ENCODE assay signal across 17 cellular contexts in the genomic region with DNA sequence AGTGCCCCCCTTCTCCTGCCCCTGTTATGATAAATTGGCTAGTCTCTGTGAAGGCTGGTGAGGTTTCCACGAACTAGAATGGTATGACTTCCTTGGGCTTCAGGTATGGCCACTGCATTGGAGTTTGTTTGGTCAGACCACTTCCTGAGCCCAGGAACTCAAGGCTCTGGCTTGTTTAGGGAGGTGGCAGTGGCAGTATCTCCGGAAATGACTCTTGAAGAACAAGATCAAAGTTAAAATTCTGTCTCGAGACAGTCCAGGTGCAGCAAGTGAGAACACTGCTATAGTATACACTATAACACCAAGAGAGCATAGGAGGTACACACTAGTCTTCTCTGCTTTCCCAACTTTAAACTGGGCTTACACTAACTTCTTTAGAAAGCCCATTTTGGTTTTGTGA.
DNase-seq lines count a peak whose midpoint lies in the region; ATAC-seq lines count a peak whose summit lies in the region.
"Had no signal": no experiment of that assay in that cellular context is flagged by ENCODE, and none has a peak within 500 bp of the region (broad histone marks: within the 10 kb centered on the region; RNA-seq: fewer than 3 reads in every experiment).

No MANE protein-coding gene starts in this region.

- POLR2A ChIA-PET in activated CD8-positive, alpha-beta T cell treated with anti-CD3 and anti-CD28 coated beads, Interleukin-2, amount 10 ng/mL, durations not matched to agents 7 days and 5 days (lab: Charles Lee): no interaction called here

- peak; percentile 7 for DNase-seq in activated naive CD4-positive, alpha-beta T cell treated with anti-CD3 and anti-CD28 coated beads for 36 hours
- no peak for DNase-seq in activated naive CD4-positive, alpha-beta T cell treated with Interleukin-2 at 50 U/mL for 16 hours
- peak; percentile 66 for DNase-seq in Jurkat, Clone E6-1 (ENCODE audit: low read depth, low spot score)
- peak; percentile 37 for DNase-seq in activated CD8-positive, alpha-beta T cell treated with anti-CD3 and anti-CD28 coated beads, Interleukin-2, amount 10 ng/mL, durations not matched to agents 7 days and 5 days
- DNase-seq in natural killer cell treated with Interleukin-12 subunit alpha and Interleukin-12 subunit beta and Interleukin-15 and Interleukin-18, amount 100 ng/mL, for 72 hours (ENCODE audit: low spot score): no peak
- DNase-seq in C1 segment of cervical spinal cord (lab: John Stamatoyannopoulos, UW): no peak
- no peak for DNase-seq in NCI-H1417 (lab: John Stamatoyannopoulos, UW)
- DNase-seq: DMS 273 treated with DMSO at 0.1 percent for 48 hours, EL, GOT3, IMR-90, MV-4-11, NCI-H146, NCI-H2081 treated with DMSO at 0.1 percent for 48 hours, NCI-H2227 treated with DMSO at 0.1 percent for 48 hours, NCI-H526 had no signal

- intact Hi-C loops in activated naive CD4-positive, alpha-beta T cell treated with anti-CD3 and anti-CD28 coated beads for 36 hours (cut with micrococcal nuclease): no loop called here

- H3K9me3 Mint-ChIP-seq in activated naive CD4-positive, alpha-beta T cell treated with anti-CD3 and anti-CD28 coated beads for 36 hours: no peaks in the 10 kb centered on the region
- no peaks in the 10 kb centered on the region for H3K9me3 Mint-ChIP-seq in activated CD8-positive, alpha-beta T cell treated with anti-CD3 and anti-CD28 coated beads, Interleukin-2, amount 10 ng/mL, durations not matched to agents 7 days and 5 days (ENCODE audit: insufficient read depth)
- no peaks in the 10 kb centered on the region for H3K9me3 Mint-ChIP-seq in natural killer cell treated with Interleukin-12 subunit alpha and Interleukin-12 subunit beta and Interleukin-15 and Interleukin-18, amount 100 ng/mL, for 72 hours

- no peak overlapping the region for H3K4me3 ChIP-seq in Jurkat, Clone E6-1 (ENCODE audit: low read length)

- H3K4me1 Mint-ChIP-seq in activated naive CD4-positive, alpha-beta T cell treated with anti-CD3 and anti-CD28 coated beads for 36 hours (ENCODE audit: low read depth): peaks cover 58% of the 10 kb centered on the region
- H3K4me1 Mint-ChIP-seq in activated CD8-positive, alpha-beta T cell treated with anti-CD3 and anti-CD28 coated beads, Interleukin-2, amount 10 ng/mL, durations not matched to agents 7 days and 5 days (ENCODE audit: low read depth): peaks cover 38% of the 10 kb centered on the region
- H3K4me1 Mint-ChIP-seq in natural killer cell treated with Interleukin-12 subunit alpha and Interleukin-12 subunit beta and Interleukin-15 and Interleukin-18, amount 100 ng/mL, for 72 hours (ENCODE audit: low read depth in 2 of 2): peaks cover 33 to 50% of the 10 kb centered on the region in 2 donors

- no peaks in the 10 kb centered on the region for H3K27me3 Mint-ChIP-seq in activated naive CD4-positive, alpha-beta T cell treated with anti-CD3 and anti-CD28 coated beads for 36 hours (ENCODE audit: low read depth)
- H3K27me3 Mint-ChIP-seq in activated CD8-positive, alpha-beta T cell treated with anti-CD3 and anti-CD28 coated beads, Interleukin-2, amount 10 ng/mL, durations not matched to agents 7 days and 5 days (ENCODE audit: low read depth): no peaks in the 10 kb centered on the region
- H3K27me3 Mint-ChIP-seq in natural killer cell treated with Interleukin-12 subunit alpha and Interleukin-12 subunit beta and Interleukin-15 and Interleukin-18, amount 100 ng/mL, for 72 hours: no peaks in the 10 kb centered on the region
- H3K27me3 Mint-ChIP-seq: B cell had no signal

- H3K4me3 Mint-ChIP-seq in activated naive CD4-positive, alpha-beta T cell treated with anti-CD3 and anti-CD28 coated beads for 36 hours: no peak overlapping the region
- peak overlapping the region; percentile 18 for H3K4me3 Mint-ChIP-seq in activated CD8-positive, alpha-beta T cell treated with anti-CD3 and anti-CD28 coated beads, Interleukin-2, amount 10 ng/mL, durations not matched to agents 7 days and 5 days
- no peak overlapping the region for H3K4me3 Mint-ChIP-seq in natural killer cell treated with Interleukin-12 subunit alpha and Interleukin-12 subunit beta and Interleukin-15 and Interleukin-18, amount 100 ng/mL, for 72 hours
- H3K4me3 Mint-ChIP-seq: B cell had no signal

- peaks cover 11% of the 10 kb centered on the region for H3K36me3 Mint-ChIP-seq in activated naive CD4-positive, alpha-beta T cell treated with anti-CD3 and anti-CD28 coated beads for 36 hours (ENCODE audit: low read depth)
- peaks cover 9% of the 10 kb centered on the region for H3K36me3 Mint-ChIP-seq in activated CD8-positive, alpha-beta T cell treated with anti-CD3 and anti-CD28 coated beads, Interleukin-2, amount 10 ng/mL, durations not matched to agents 7 days and 5 days (ENCODE audit: low read depth)
- H3K36me3 Mint-ChIP-seq in natural killer cell treated with Interleukin-12 subunit alpha and Interleukin-12 subunit beta and Interleukin-15 and Interleukin-18, amount 100 ng/mL, for 72 hours: no peaks in the 10 kb centered on the region

- no peak overlapping the region for H3K27ac Mint-ChIP-seq in activated naive CD4-positive, alpha-beta T cell treated with anti-CD3 and anti-CD28 coated beads for 36 hours
- H3K27ac Mint-ChIP-seq in activated CD8-positive, alpha-beta T cell treated with anti-CD3 and anti-CD28 coated beads, Interleukin-2, amount 10 ng/mL, durations not matched to agents 7 days and 5 days: peak overlapping the region; percentile 77
- H3K27ac Mint-ChIP-seq in natural killer cell treated with Interleukin-12 subunit alpha and Interleukin-12 subunit beta and Interleukin-15 and Interleukin-18, amount 100 ng/mL, for 72 hours: peak overlapping the region in 1 of 2 donors; percentile 66
- H3K27ac Mint-ChIP-seq: B cell had no signal

- peak; percentile 76 for ATAC-seq in activated CD8-positive, alpha-beta T cell treated with anti-CD3 and anti-CD28 coated beads, Interleukin-2, amount 10 ng/mL, durations not matched to agents 7 days and 5 days
- ATAC-seq in natural killer cell treated with Interleukin-12 subunit alpha and Interleukin-12 subunit beta and Interleukin-15 and Interleukin-18, amount 100 ng/mL, for 72 hours: peak; percentile 52 to 56

- CTCF ChIA-PET in activated naive CD4-positive, alpha-beta T cell treated with anti-CD3 and anti-CD28 coated beads for 36 hours (lab: Charles Lee): interaction anchor here (0.7 to 1.2 kb wide), 3 partner anchors 8 to 346 kb away, joined by 3 to 4 read pairs (median 3); no protein-coding TSS in a partner anchor
- CTCF ChIA-PET in activated CD8-positive, alpha-beta T cell treated with anti-CD3 and anti-CD28 coated beads, Interleukin-2, amount 10 ng/mL, durations not matched to agents 7 days and 5 days (lab: Charles Lee): interaction anchor here (1.1 kb wide), 1 partner anchor 9 kb away, joined by 5 read pairs; no protein-coding TSS in a partner anchor

Comparison
In these comparisons a context has a peak if more than half of its experiments do, and no peak if none do; other contexts are left out.
1. DNase-seq: peak in activated naive CD4-positive, alpha-beta T cell treated with anti-CD3 and anti-CD28 coated beads for 36 hours (single experiment), Jurkat, Clone E6-1 (single experiment) and activated CD8-positive, alpha-beta T cell treated with anti-CD3 and anti-CD28 coated beads, Interleukin-2, amount 10 ng/mL, durations not matched to agents 7 days and 5 days (single experiment); none in activated naive CD4-positive, alpha-beta T cell treated with Interleukin-2 at 50 U/mL for 16 hours (single experiment), natural killer cell treated with Interleukin-12 subunit alpha and Interleukin-12 subunit beta and Interleukin-15 and Interleukin-18, amount 100 ng/mL, for 72 hours (single experiment), C1 segment of cervical spinal cord (0 of 14) and NCI-H1417 (0 of 3).